10 cellular contexts compared by ENCODE assay signal in genomic region chr20:6708010-6708409, GRCh38. TPM values are rescaled to one million over a fixed set of nuclear protein-coding genes. Genes with fewer than 3 reads are reported as not detected.
A peak's percentile ranks its signal among the peaks of the same experiment; 100 is the strongest.
DNase-seq lines count a peak whose midpoint lies in the region; ATAC-seq and TF ChIP-seq lines count a peak whose summit lies in the region.
"Had no signal": no experiment of that assay in that cellular context is flagged by ENCODE, and none has a peak within 500 bp of the region (broad histone marks: within the 10 kb centered on the region; RNA-seq: fewer than 3 reads in every experiment).

No MANE protein-coding gene starts in this region.

- H2AFZ ChIP-seq in fibroblast of lung (ENCODE audit: low read length): peak overlapping the region; percentile 46

- H3K27me3 ChIP-seq in Peyer's patch: no peaks in the 10 kb centered on the region
- H3K27me3 ChIP-seq in fibroblast of lung (ENCODE audit: control insufficient read depth, insufficient read depth, low read length): no peaks in the 10 kb centered on the region
- H3K27me3 ChIP-seq in mucosa of rectum (ENCODE audit: control insufficient read depth in 2 of 2, insufficient read depth in 2 of 2, low read length in 2 of 2): no peaks in the 10 kb centered on the region
- no peaks in the 10 kb centered on the region for H3K27me3 ChIP-seq in BE2C
- H3K27me3 ChIP-seq: BLaER1 had no signal

- TF ChIP-seq CTCF in Peyer's patch (IDR thresholded peaks at IDR 0.05) (no peak), fibroblast of lung (conservative IDR thresholded peaks at IDR 0.05 in 1 of 2, IDR thresholded peaks at IDR 0.05 in 1 of 2; ENCODE audit: low read depth in 1 of 2, low read length in 2 of 2) (no peak), BE2C (IDR thresholded peaks at IDR 0.05; ENCODE audit: low read depth, low read length) (no peak)

- DNase-seq in AG08395 (ENCODE audit: low spot score): peak; percentile 42
- peak in 2 of 3 donors; percentile 80 to 85 for DNase-seq in Peyer's patch
- peak; percentile 80 to 89 for DNase-seq in fibroblast of lung (ENCODE audit: low read depth in 2 of 2)
- no peak for DNase-seq in pons (ENCODE audit: low spot score)
- DNase-seq in midbrain (lab: John Stamatoyannopoulos, UW): no peak
- no peak for DNase-seq in BE2C

- H3K4me2 ChIP-seq in fibroblast of lung (ENCODE audit: extremely low read depth, insufficient read depth, low read length): peak overlapping the region; percentile 1
- H3K4me2 ChIP-seq: BLaER1 had no signal

- no peaks in the 10 kb centered on the region for H3K9me3 ChIP-seq in Peyer's patch
- H3K9me3 ChIP-seq in fibroblast of lung (ENCODE audit: control insufficient read depth, insufficient read depth, low read depth, low read length): no peaks in the 10 kb centered on the region
- no peaks in the 10 kb centered on the region for H3K9me3 ChIP-seq in mucosa of rectum (ENCODE audit: control insufficient read depth in 2 of 2, low read length in 2 of 2)
- no peaks in the 10 kb centered on the region for H3K9me3 ChIP-seq in BE2C
- H3K9me3 ChIP-seq: BLaER1 had no signal

- ATAC-seq in HG03196 (IDR thresholded peaks at IDR 0.05; ENCODE audit: unreplicated experiment): no peak

- H3K9ac ChIP-seq in fibroblast of lung (ENCODE audit: insufficient read depth, low read length): no peak overlapping the region
- no peak overlapping the region for H3K9ac ChIP-seq in mucosa of rectum (ENCODE audit: low read depth in 1 of 2, low read length in 2 of 2)
- H3K9ac ChIP-seq: BLaER1 had no signal

- TF ChIP-seq POLR2A in Peyer's patch (IDR thresholded peaks at IDR 0.05): peak in 1 of 2 donors; percentile 52

- H3K4me1 ChIP-seq in Peyer's patch (peaks cover 0 to 61% (median 4%) of the 10 kb centered on the region in 4 donors), fibroblast of lung (ENCODE audit: control insufficient read depth, extremely low read depth, insufficient read depth, low read length) (peaks cover 26% of the 10 kb centered on the region), mucosa of rectum (ENCODE audit: control insufficient read depth in 2 of 2, insufficient read depth in 2 of 2, low read length in 2 of 2) (peaks cover 42 to 77% of the 10 kb centered on the region in 2 donors), BE2C (no peaks in the 10 kb centered on the region)

- H3K4me3 ChIP-seq in Peyer's patch (no peak overlapping the region), fibroblast of lung (replicated peaks in 1 of 4; ENCODE audit: control extremely low read depth in 1 of 4, insufficient read depth in 1 of 4, low read depth in 3 of 4, low read length in 4 of 4) (no peak overlapping the region), mucosa of rectum (ENCODE audit: low read length in 2 of 2) (no peak overlapping the region), BE2C (ENCODE audit: low read depth, low read length) (no peak overlapping the region)
- H3K4me3 ChIP-seq: BLaER1 had no signal

- H4K20me1 ChIP-seq in fibroblast of lung (ENCODE audit: control insufficient read depth, extremely low read depth, insufficient read depth, low read length): no peaks in the 10 kb centered on the region
- H4K20me1 ChIP-seq: BLaER1 had no signal

- H3K79me2 ChIP-seq in fibroblast of lung (ENCODE audit: control insufficient read depth, insufficient read depth, low read length): no peaks in the 10 kb centered on the region

- H3K27ac ChIP-seq in Peyer's patch (peak overlapping the region in 3 of 4 donors; percentile 47 to 90 (median 75)), fibroblast of lung (ENCODE audit: insufficient read depth, low read length) (peak overlapping the region; percentile 29), mucosa of rectum (ENCODE audit: low read depth in 2 of 2, low read length in 2 of 2) (peak overlapping the region; percentile 81)
- H3K27ac ChIP-seq: BLaER1 had no signal

- H3K36me3 ChIP-seq in Peyer's patch (no peaks in the 10 kb centered on the region), fibroblast of lung (ENCODE audit: control insufficient read depth, insufficient read depth, low read length) (no peaks in the 10 kb centered on the region), mucosa of rectum (ENCODE audit: control insufficient read depth in 2 of 2, insufficient read depth in 2 of 2, low read length in 2 of 2) (no peaks in the 10 kb centered on the region), BE2C (no peaks in the 10 kb centered on the region)
- H3K36me3 ChIP-seq: BLaER1 had no signal

RNA-seq across cellular contexts. Expression of gene BMP2, which starts 59.5 kb away (rescaled TPM):
- total RNA-seq in Peyer's patch (10 to 100 TPM; 16.5 to 29.8 (median 28.4) TPM), fibroblast of lung (10.6 and 15.9 TPM in 2 replicates)
- 1.9 and 4.7 TPM in 2 replicates for polyA plus RNA-seq in fibroblast of lung
- 2.1 and 4.7 TPM in 2 replicates for polyA plus RNA-seq in fibroblast of lung (2012)
- 1.3 and 2.2 TPM in 2 replicates for polyA minus RNA-seq in fibroblast of lung (ENCODE audit: low replicate concordance)
- not detected for polyA plus RNA-seq in BE2C (2012; ENCODE audit: insufficient read depth, insufficient read length, low read depth)
- total RNA-seq: activated CD8-positive, alpha-beta memory T cell treated with anti-CD3 and anti-CD28 coated beads for 36 hours had no signal

Comparison
In these comparisons a context has a peak if more than half of its experiments do, and no peak if none do; other contexts are left out.
1. DNase-seq: peak in AG08395 (single experiment), Peyer's patch (2 of 3) and fibroblast of lung (2 of 2); none in pons (single experiment), midbrain (single experiment) and BE2C (single experiment).
2. H3K27ac ChIP-seq: peak in every context shown above with its lines; median percentile 81 in mucosa of rectum; 75 in Peyer's patch; 29 in fibroblast of lung.